In genomic region chr12:122653291-122653690, GRCh38 we compare ENCODE assay signal across 5 cellular contexts. TPM values are rescaled to one million over a fixed set of nuclear protein-coding genes. Genes with fewer than 3 reads are reported as not detected.
"Had no signal": no experiment of that assay in that cellular context is flagged by ENCODE, and none has a peak within 500 bp of the region (broad histone marks: within the 10 kb centered on the region; RNA-seq: fewer than 3 reads in every experiment).

No MANE protein-coding gene starts in this region.

RNA-seq across cellular contexts. Expression of gene HCAR2, which starts 49.9 kb away (rescaled TPM):
- total RNA-seq: GM23248, GM23338, H7, H9, HFFc6 had no signal
- polyA plus RNA-seq: GM23248, GM23338 had no signal
